ENCODE assay signal across 16 cellular contexts in the genomic region with DNA sequence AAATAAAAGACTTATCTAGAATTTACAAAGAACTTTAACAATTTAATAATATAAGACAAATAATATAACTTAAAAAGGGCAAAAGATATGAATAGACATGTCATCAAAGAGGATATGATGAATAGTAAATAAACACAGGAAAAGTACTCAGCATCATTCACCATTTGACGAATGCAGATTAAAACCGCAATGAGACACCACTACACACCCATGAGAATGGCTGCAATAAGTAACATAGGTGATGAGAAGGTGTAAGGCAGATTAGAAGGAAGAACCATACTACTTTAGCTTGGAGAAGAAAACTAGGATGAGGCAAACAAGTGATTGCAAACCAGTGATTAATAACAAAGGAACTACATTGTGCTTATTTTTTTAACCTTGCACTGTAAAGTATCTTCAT.
A peak's percentile ranks its signal among the peaks of the same experiment; 100 is the strongest.
DNase-seq lines count a peak whose midpoint lies in the region; ATAC-seq, FAIRE-seq and TF ChIP-seq lines count a peak whose summit lies in the region.
"Had no signal": no experiment of that assay in that cellular context is flagged by ENCODE, and none has a peak within 500 bp of the region (broad histone marks: within the 10 kb centered on the region; RNA-seq: fewer than 3 reads in every experiment).

No MANE protein-coding gene starts in this region.

- TF ChIP-seq POLR2A in endothelial cell of umbilical vein (IDR thresholded peaks at IDR 0.05; ENCODE audit: low read depth, low read length) (no peak), upper lobe of left lung (IDR thresholded peaks at IDR 0.05) (no peak)

- no peaks in the 10 kb centered on the region for H3K79me2 ChIP-seq in endothelial cell of umbilical vein (ENCODE audit: control insufficient read depth, insufficient read depth, low read length)

- no peak overlapping the region for H3K4me2 ChIP-seq in endothelial cell of umbilical vein (ENCODE audit: insufficient read depth, low read length)
- H3K4me2 ChIP-seq: GM23338 had no signal

- no peaks in the 10 kb centered on the region for H4K20me1 ChIP-seq in endothelial cell of umbilical vein (replicated peaks; ENCODE audit: control insufficient read depth, extremely low read depth, insufficient read depth, low read length)

- DNase-seq in HT1080 (ENCODE audit: low read depth) (peak; percentile 80), RWPE2 (ENCODE audit: low spot score) (no peak), endothelial cell of umbilical vein (ENCODE audit: low read depth, low spot score) (no peak), kidney (no peak), H7 (no peak), upper lobe of left lung (no peak), NCI-H524 treated with DMSO at 0.1 percent for 48 hours (lab: John Stamatoyannopoulos, UW) (no peak)
- DNase-seq: CD4-positive, alpha-beta memory T cell; DMS79; EL; H9 had no signal

- peak overlapping the region; percentile 23 for H3K27ac ChIP-seq in RWPE2 (ENCODE audit: poor library complexity, severe bottlenecking)
- H3K27ac ChIP-seq in endothelial cell of umbilical vein (ENCODE audit: insufficient read depth, low read depth, low read length) = no peak overlapping the region
- no peak overlapping the region for H3K27ac ChIP-seq in kidney (ENCODE audit: low read depth in 2 of 2, low read length in 2 of 2)
- H3K27ac ChIP-seq in upper lobe of left lung = no peak overlapping the region
- H3K27ac ChIP-seq: C4-2B had no signal

- no peaks in the 10 kb centered on the region for H3K9me3 ChIP-seq in RWPE2 (ENCODE audit: severe bottlenecking)
- H3K9me3 ChIP-seq in endothelial cell of umbilical vein (replicated peaks; ENCODE audit: control insufficient read depth, insufficient read depth, low read length) = no peaks in the 10 kb centered on the region
- H3K9me3 ChIP-seq in kidney (ENCODE audit: control insufficient read depth in 1 of 2, low read length in 2 of 2) = no peaks in the 10 kb centered on the region
- no peaks in the 10 kb centered on the region for H3K9me3 ChIP-seq in upper lobe of left lung

- dilution Hi-C loops in endothelial cell of umbilical vein (cut with MboI; ENCODE audit: extremely low pct_ligation_motif_present, low sequenced_read_pairs) = no loop called here

- no peak for FAIRE-seq in endothelial cell of umbilical vein (lab: Jason Lieb, UNC)
- FAIRE-seq in kidney (lab: Jason Lieb, UNC) = peak; percentile 19
- FAIRE-seq: A204.1, G401.6, GM12891 had no signal

- TF ChIP-seq CTCF in RWPE2 (IDR thresholded peaks at IDR 0.05; ENCODE audit: poor library complexity, severe bottlenecking) (no peak), endothelial cell of umbilical vein (IDR thresholded peaks at IDR 0.05; ENCODE audit: extremely low read depth in 1 of 2, insufficient read depth in 1 of 2, low read depth in 1 of 2, low read length in 2 of 2) (no peak), kidney (IDR thresholded peaks at IDR 0.05; ENCODE audit: borderline replicate concordance, extremely low read depth, insufficient read depth) (no peak), upper lobe of left lung (IDR thresholded peaks at IDR 0.05) (no peak)

- POLR2A ChIA-PET in endothelial cell of umbilical vein (lab: Charles Lee) = no interaction called here

- peaks cover under 1% of the 10 kb centered on the region for H3K27me3 ChIP-seq in RWPE2 (ENCODE audit: insufficient read depth, poor library complexity, severe bottlenecking)
- peaks cover 14 to 24% of the 10 kb centered on the region in 2 experiments for H3K27me3 ChIP-seq in endothelial cell of umbilical vein (ENCODE audit: control insufficient read depth in 2 of 2, insufficient read depth in 2 of 2, low read length in 2 of 2)
- peaks cover 5% of the 10 kb centered on the region for H3K27me3 ChIP-seq in H7 (ENCODE audit: control insufficient read depth, insufficient read depth, low read length)
- H3K27me3 ChIP-seq in upper lobe of left lung = peaks cover 0 to 4% (median 0%) of the 10 kb centered on the region in 4 donors

- CTCF ChIA-PET in endothelial cell of umbilical vein (lab: Charles Lee) = interaction anchor here (1.3 to 3.3 kb wide), 3 partner anchors 10 to 12 kb away, joined by 3 to 13 read pairs (median 5); no protein-coding TSS in a partner anchor

- H3K4me3 ChIP-seq in RWPE2 (ENCODE audit: severe bottlenecking) (no peak overlapping the region), endothelial cell of umbilical vein (replicated peaks in 1 of 3; ENCODE audit: insufficient read depth in 1 of 3, low read depth in 1 of 3, low read length in 3 of 3) (no peak overlapping the region), kidney (ENCODE audit: low read length in 2 of 2) (no peak overlapping the region), H7 (ENCODE audit: insufficient read depth, low read depth, low read length) (no peak overlapping the region), upper lobe of left lung (no peak overlapping the region)
- H3K4me3 ChIP-seq: GM23338 had no signal

- ATAC-seq in RWPE2 (ENCODE audit: low read depth) (peak; percentile 99), upper lobe of left lung (ENCODE audit: low FRiP score in 2 of 2) (no peak)
- ATAC-seq: GM23338 had no signal

- H2AFZ ChIP-seq in endothelial cell of umbilical vein (ENCODE audit: low read depth, low read length) = no peak overlapping the region
- H2AFZ ChIP-seq: GM23338 had no signal

- no peaks in the 10 kb centered on the region for H3K9me1 ChIP-seq in endothelial cell of umbilical vein (replicated peaks; ENCODE audit: control insufficient read depth, extremely low read depth, insufficient read depth, low read length)

- intact Hi-C loops in endothelial cell of umbilical vein (cut with micrococcal nuclease) = no loop called here
- intact Hi-C loops in kidney (cut with DNase I) = no loop called here

- no peak for TF ChIP-seq EP300 in upper lobe of left lung (IDR thresholded peaks at IDR 0.05)

- no TSS peak for BruUV-seq in endothelial cell of umbilical vein (replicated peaks; lab: Mats Ljungman, UMichigan)

- no peak overlapping the region for H3K9ac ChIP-seq in endothelial cell of umbilical vein (replicated peaks; ENCODE audit: extremely low read depth, insufficient read depth, low read length)
- no peak overlapping the region for H3K9ac ChIP-seq in kidney (ENCODE audit: low read length in 2 of 2)

- WGBS in upper lobe of left lung, 2 donors = 57 to 75% methylated on average over 2 of the region's 2 CpGs

- H3K36me3 ChIP-seq in RWPE2 (ENCODE audit: low read depth) (no peaks in the 10 kb centered on the region), endothelial cell of umbilical vein (ENCODE audit: control insufficient read depth in 2 of 2, extremely low read depth in 1 of 2, insufficient read depth in 2 of 2, low read length in 2 of 2) (no peaks in the 10 kb centered on the region), kidney (ENCODE audit: control insufficient read depth in 1 of 2, insufficient read depth in 2 of 2, low read length in 2 of 2) (no peaks in the 10 kb centered on the region), H7 (replicated peaks; ENCODE audit: control insufficient read depth, insufficient read depth, low read length) (no peaks in the 10 kb centered on the region), upper lobe of left lung (no peaks in the 10 kb centered on the region)

- H3K4me1 ChIP-seq in RWPE2 (ENCODE audit: insufficient read depth, poor library complexity, severe bottlenecking) = peaks cover 13% of the 10 kb centered on the region
- H3K4me1 ChIP-seq in endothelial cell of umbilical vein (ENCODE audit: control insufficient read depth, extremely low read depth, insufficient read depth, low read length) = no peaks in the 10 kb centered on the region
- H3K4me1 ChIP-seq in kidney (ENCODE audit: control insufficient read depth in 1 of 2, insufficient read depth in 1 of 2, low read depth in 1 of 2, low read length in 2 of 2) = no peaks in the 10 kb centered on the region
- H3K4me1 ChIP-seq in upper lobe of left lung = no peaks in the 10 kb centered on the region

TF ChIP-seq in endothelial cell of umbilical vein, 7 proteins besides CTCF, POLR2A, EP300 and RAD21:
- TF ChIP-seq JUN (IDR thresholded peaks at IDR 0.05; ENCODE audit: borderline replicate concordance, insufficient read depth, insufficient read length, low read depth) (no peak), MYC (IDR thresholded peaks at IDR 0.05; ENCODE audit: low read depth, low read length) (no peak), MAX (IDR thresholded peaks at IDR 0.05; ENCODE audit: insufficient read depth, insufficient read length) (no peak), POLR2AphosphoS5 (IDR thresholded peaks at IDR 0.05; ENCODE audit: insufficient read depth, low read depth, low read length) (no peak), FOS (IDR thresholded peaks at IDR 0.05; ENCODE audit: borderline replicate concordance, insufficient read depth, low read length) (peak; percentile 36), EZH2 (IDR thresholded peaks at IDR 0.05; ENCODE audit: borderline replicate concordance, low read depth, low read length, severe bottlenecking) (no peak), GATA2 (IDR thresholded peaks at IDR 0.05; ENCODE audit: insufficient read depth, insufficient read length, low read depth, low read length) (no peak)
